Comparison of ENCODE assay signal across 20 cellular contexts in the genomic region with DNA sequence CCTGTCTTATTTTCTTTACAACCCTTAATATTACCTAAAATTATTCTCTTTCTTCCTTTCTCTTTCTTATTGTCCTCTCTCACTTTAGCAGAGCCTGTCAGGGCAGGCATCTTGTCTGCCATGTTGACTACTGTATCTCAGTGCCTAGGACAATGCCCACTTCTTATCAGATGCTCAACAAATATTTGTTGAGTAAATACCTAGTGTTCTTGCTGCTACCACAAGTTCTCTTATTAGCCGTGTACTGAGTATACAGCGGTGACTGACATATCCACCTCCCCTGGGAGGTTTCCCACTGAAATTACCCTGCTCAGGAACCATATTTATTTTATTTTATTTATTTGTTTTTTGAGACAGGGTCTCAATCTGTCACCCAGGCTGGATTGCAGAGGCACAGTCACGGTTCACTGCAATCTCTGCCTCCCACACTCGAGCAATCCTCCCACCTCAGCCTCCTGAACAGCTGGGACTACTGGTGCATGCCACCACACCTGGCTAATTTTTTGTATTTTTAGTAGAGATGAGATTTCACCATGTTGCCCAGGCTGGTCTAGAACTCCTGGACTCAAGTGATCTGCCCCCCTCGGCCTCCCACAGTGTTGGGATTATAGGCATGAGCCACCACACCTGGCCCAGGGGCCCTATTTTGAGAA. TPM values are rescaled to one million over a fixed set of nuclear protein-coding genes. Genes with fewer than 3 reads are reported as not detected.
DNase-seq lines count a peak whose midpoint lies in the region; ATAC-seq and TF ChIP-seq lines count a peak whose summit lies in the region.
"Had no signal": no experiment of that assay in that cellular context is flagged by ENCODE, and none has a peak within 500 bp of the region (broad histone marks: within the 10 kb centered on the region; RNA-seq: fewer than 3 reads in every experiment).

No MANE protein-coding gene starts in this region.

- intact Hi-C loops in activated naive CD4-positive, alpha-beta T cell treated with anti-CD3 and anti-CD28 coated beads for 36 hours (cut with micrococcal nuclease), result no loop called here
- intact Hi-C loops in Caco-2 (cut with micrococcal nuclease; ENCODE audit: unreplicated experiment), result no loop called here

- H3K27me3 ChIP-seq in Caco-2 (replicated peaks; ENCODE audit: control insufficient read depth, insufficient read depth, low read length), result no peaks in the 10 kb centered on the region

- peak; percentile 47 for ATAC-seq in HG02610 (IDR thresholded peaks at IDR 0.05; ENCODE audit: unreplicated experiment)
- ATAC-seq: sciatic nerve had no signal

- H3K4me3 Mint-ChIP-seq in activated naive CD4-positive, alpha-beta T cell treated with anti-CD3 and anti-CD28 coated beads for 36 hours, result no peak overlapping the region
- no peak overlapping the region for H3K4me3 Mint-ChIP-seq in Caco-2 (ENCODE audit: unreplicated experiment)
- H3K4me3 Mint-ChIP-seq: activated naive CD4-positive, alpha-beta T cell treated with anti-CD3 and anti-CD28 coated beads, Interleukin-2, amount 50 U/mL, for 24 hours; CD14-positive monocyte; mesothelial cell of epicardium had no signal

- DNase-seq in NCI-H2029 treated with DMSO at 0.1 percent for 48 hours (lab: John Stamatoyannopoulos, UW) (peak; percentile 37), NCI-H2029 (lab: John Stamatoyannopoulos, UW) (no peak), NCI-H1694 (lab: John Stamatoyannopoulos, UW) (peak; percentile 12), NCI-H2196 treated with DMSO at 0.1 percent for 48 hours (lab: John Stamatoyannopoulos, UW; ENCODE audit: unreplicated experiment) (no peak), NCI-H446 treated with DMSO at 0.1 percent for 48 hours (lab: John Stamatoyannopoulos, UW) (no peak), Caco-2 (no peak)
- DNase-seq in activated naive CD4-positive, alpha-beta T cell treated with anti-CD3 and anti-CD28 coated beads for 36 hours, result no peak
- DNase-seq: 8988T; activated CD4-positive, alpha-beta T cell treated with anti-CD3 and anti-CD28 coated beads for 4 hours; IMR-90; MV-4-11; NCI-H226; SHP77 treated with DMSO at 0.1 percent for 48 hours; stimulated activated CD4-positive, alpha-beta T cell treated with anti-CD3 and anti-CD28 coated beads, Interleukin-2, amount 100 ng/mL, for 24 hours had no signal

- peaks cover 2% of the 10 kb centered on the region for H3K4me1 Mint-ChIP-seq in activated naive CD4-positive, alpha-beta T cell treated with anti-CD3 and anti-CD28 coated beads for 36 hours (ENCODE audit: low read depth)
- peaks cover 15% of the 10 kb centered on the region for H3K4me1 Mint-ChIP-seq in Caco-2 (ENCODE audit: low read depth, unreplicated experiment)

- H3K9me3 ChIP-seq in Caco-2, result no peaks in the 10 kb centered on the region
- H3K9me3 ChIP-seq: thoracic aorta had no signal

- no peak overlapping the region for H3K4me3 ChIP-seq in Caco-2 (ENCODE audit: low read depth, low read length)
- H3K4me3 ChIP-seq: thoracic aorta had no signal

- no peak for TF ChIP-seq CTCF in Caco-2 (IDR thresholded peaks at IDR 0.05; ENCODE audit: insufficient read depth in 1 of 2, low read depth in 1 of 2, low read length in 1 of 2, severe bottlenecking in 1 of 2, unreplicated experiment in 1 of 2)

- POLR2A ChIA-PET in Caco-2 (lab: Charles Lee), result no interaction called here

- no peak overlapping the region for H3K27ac Mint-ChIP-seq in activated naive CD4-positive, alpha-beta T cell treated with anti-CD3 and anti-CD28 coated beads for 36 hours
- no peak overlapping the region for H3K27ac Mint-ChIP-seq in Caco-2 (ENCODE audit: unreplicated experiment)
- H3K27ac Mint-ChIP-seq: activated naive CD4-positive, alpha-beta T cell treated with anti-CD3 and anti-CD28 coated beads, Interleukin-2, amount 50 U/mL, for 24 hours; CD14-positive monocyte; mesothelial cell of epicardium had no signal

- CTCF ChIA-PET in activated naive CD4-positive, alpha-beta T cell treated with anti-CD3 and anti-CD28 coated beads for 36 hours (lab: Charles Lee), result interaction anchor here (0.7 to 1.3 kb wide), 3 partner anchors 9 to 55 kb away, joined by 4 to 5 read pairs (median 4); no protein-coding TSS in a partner anchor
- CTCF ChIA-PET in Caco-2 (lab: Charles Lee), result no interaction called here

- H3K9me3 Mint-ChIP-seq in activated naive CD4-positive, alpha-beta T cell treated with anti-CD3 and anti-CD28 coated beads for 36 hours, result no peaks in the 10 kb centered on the region
- H3K9me3 Mint-ChIP-seq in Caco-2 (ENCODE audit: unreplicated experiment), result no peaks in the 10 kb centered on the region
- H3K9me3 Mint-ChIP-seq: activated naive CD4-positive, alpha-beta T cell treated with anti-CD3 and anti-CD28 coated beads, Interleukin-2, amount 50 U/mL, for 24 hours; CD14-positive monocyte; mesothelial cell of epicardium had no signal

- BruUV-seq in Caco-2 (replicated peaks; lab: Mats Ljungman, UMichigan), result no TSS peak

- no peaks in the 10 kb centered on the region for H3K36me3 ChIP-seq in Caco-2 (ENCODE audit: control insufficient read depth, insufficient read depth, low read length)
- H3K36me3 ChIP-seq: thoracic aorta had no signal

- no peaks in the 10 kb centered on the region for H3K27me3 Mint-ChIP-seq in activated naive CD4-positive, alpha-beta T cell treated with anti-CD3 and anti-CD28 coated beads for 36 hours (ENCODE audit: low read depth)
- no peaks in the 10 kb centered on the region for H3K27me3 Mint-ChIP-seq in Caco-2 (ENCODE audit: insufficient read depth, unreplicated experiment)
- H3K27me3 Mint-ChIP-seq: activated naive CD4-positive, alpha-beta T cell treated with anti-CD3 and anti-CD28 coated beads, Interleukin-2, amount 50 U/mL, for 24 hours had no signal

- peaks cover 12% of the 10 kb centered on the region for H3K4me1 ChIP-seq in Caco-2

- H3K36me3 Mint-ChIP-seq in activated naive CD4-positive, alpha-beta T cell treated with anti-CD3 and anti-CD28 coated beads for 36 hours (ENCODE audit: low read depth), result no peaks in the 10 kb centered on the region
- H3K36me3 Mint-ChIP-seq in Caco-2 (ENCODE audit: insufficient read depth, unreplicated experiment), result no peaks in the 10 kb centered on the region
- H3K36me3 Mint-ChIP-seq: activated naive CD4-positive, alpha-beta T cell treated with anti-CD3 and anti-CD28 coated beads, Interleukin-2, amount 50 U/mL, for 24 hours; CD14-positive monocyte; mesothelial cell of epicardium had no signal

RNA-seq across cellular contexts. Expression of gene HPX, which starts 6.7 kb away (rescaled TPM):
- under 1 TPM in 1 of 2 experiments, not detected in 1; 0.64 TPM for total RNA-seq in activated naive CD4-positive, alpha-beta T cell treated with anti-CD3 and anti-CD28 coated beads for 36 hours
- total RNA-seq in Caco-2 (2022), result 10.7 and 10.9 TPM in 2 replicates

RNA-seq across cellular contexts. Expression of gene APBB1, which starts 15.2 kb away (rescaled TPM):
- total RNA-seq in activated naive CD4-positive, alpha-beta T cell treated with anti-CD3 and anti-CD28 coated beads for 36 hours, result 10 to 100 TPM; 44.5 to 45.1 TPM
- 37.8 and 39.0 TPM in 2 replicates for total RNA-seq in Caco-2 (2022)

RNA-seq across cellular contexts. Expression of gene TRIM3, which starts 39.6 kb away (rescaled TPM):
- 1 to 10 TPM; 7.7 to 9.4 TPM for total RNA-seq in activated naive CD4-positive, alpha-beta T cell treated with anti-CD3 and anti-CD28 coated beads for 36 hours
- total RNA-seq in Caco-2 (2022), result 28.0 and 33.4 TPM in 2 replicates

RNA-seq across cellular contexts. Expression of gene SMPD1, which starts 43.9 kb away (rescaled TPM):
- total RNA-seq in activated naive CD4-positive, alpha-beta T cell treated with anti-CD3 and anti-CD28 coated beads for 36 hours, result 10 to 100 TPM; 24.5 to 27.5 TPM
- 38.6 and 41.9 TPM in 2 replicates for total RNA-seq in Caco-2 (2022)

RNA-seq across cellular contexts. Expression of gene ARFIP2, which starts 47.0 kb away (rescaled TPM):
- total RNA-seq in activated naive CD4-positive, alpha-beta T cell treated with anti-CD3 and anti-CD28 coated beads for 36 hours, result 10 to 100 TPM; 33.5 to 37.9 TPM
- 94.6 and 100 TPM in 2 replicates for total RNA-seq in Caco-2 (2022)

Comparison
In these comparisons a context has a peak if more than half of its experiments do, and no peak if none do; other contexts are left out.
1. DNase-seq: peak in NCI-H2029 treated with DMSO at 0.1 percent for 48 hours (single experiment) and NCI-H1694 (single experiment); none in NCI-H2029 (single experiment), activated naive CD4-positive, alpha-beta T cell treated with anti-CD3 and anti-CD28 coated beads for 36 hours (single experiment), NCI-H2196 treated with DMSO at 0.1 percent for 48 hours (single experiment), NCI-H446 treated with DMSO at 0.1 percent for 48 hours (single experiment) and Caco-2 (0 of 2).